Comparison of ENCODE assay signal across 1 cellular context in the genomic region with DNA sequence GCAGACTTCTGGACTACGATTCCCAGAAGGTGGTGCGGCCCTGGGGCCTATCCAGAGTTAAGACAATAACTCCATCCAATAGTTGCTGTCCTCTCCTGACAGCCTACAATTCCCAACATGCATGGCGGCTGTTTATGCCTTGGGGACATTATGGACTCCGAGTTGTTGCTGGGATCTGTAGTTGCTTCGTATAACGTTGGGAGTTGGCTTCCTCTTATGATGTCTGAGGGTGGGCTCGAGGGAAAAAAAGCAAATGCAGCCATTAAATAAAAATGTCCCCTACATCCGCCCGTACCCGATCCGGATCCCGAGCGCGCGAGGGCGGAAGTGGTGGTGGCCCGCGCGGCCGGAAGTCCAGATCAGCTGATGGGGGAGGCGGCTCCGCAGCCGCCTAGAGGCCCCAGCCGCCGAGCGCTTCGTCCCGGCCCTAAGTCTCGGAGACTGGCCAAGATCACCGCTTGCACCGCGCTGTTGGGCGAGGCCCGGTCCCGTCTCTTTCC.
TF ChIP-seq lines count a peak whose summit lies in the region.

TSS of gene ZSWIM8 (plus strand) at position 386 of the 500 bp plus-strand sequence. CDS start 273 bp downstream, outside the sequence.

TF ChIP-seq in HepG2, 621 proteins besides CTCF, POLR2A, EP300 and RAD21 (continued from another document and continues in another):
- TF ChIP-seq ZNF484 (CRISPR knock-in tag; IDR thresholded peaks at IDR 0.05; ENCODE audit: borderline replicate concordance, low read depth): no peak
- no peak for TF ChIP-seq RARA (CRISPR knock-in tag; IDR thresholded peaks at IDR 0.05)
- TF ChIP-seq JDP2 (CRISPR knock-in tag; IDR thresholded peaks at IDR 0.05; ENCODE audit: borderline replicate concordance): no peak
- TF ChIP-seq ZNF496 (CRISPR knock-in tag; IDR thresholded peaks at IDR 0.05; ENCODE audit: insufficient replicate concordance): no peak
- no peak for TF ChIP-seq XBP1 (CRISPR knock-in tag; IDR thresholded peaks at IDR 0.05)
- TF ChIP-seq, protein P1, sequence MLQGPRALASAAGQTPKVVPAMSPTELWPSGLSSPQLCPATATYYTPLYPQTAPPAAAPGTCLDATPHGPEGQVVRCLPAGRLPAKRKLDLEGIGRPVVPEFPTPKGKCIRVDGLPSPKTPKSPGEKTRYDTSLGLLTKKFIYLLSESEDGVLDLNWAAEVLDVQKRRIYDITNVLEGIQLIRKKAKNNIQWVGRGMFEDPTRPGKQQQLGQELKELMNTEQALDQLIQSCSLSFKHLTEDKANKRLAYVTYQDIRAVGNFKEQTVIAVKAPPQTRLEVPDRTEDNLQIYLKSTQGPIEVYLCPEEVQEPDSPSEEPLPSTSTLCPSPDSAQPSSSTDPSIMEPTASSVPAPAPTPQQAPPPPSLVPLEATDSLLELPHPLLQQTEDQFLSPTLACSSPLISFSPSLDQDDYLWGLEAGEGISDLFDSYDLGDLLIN (CRISPR knock-in tag; IDR thresholded peaks at IDR 0.05; ENCODE audit: borderline replicate concordance): no peak
- no peak for TF ChIP-seq PHB2 (IDR thresholded peaks at IDR 0.05; ENCODE audit: partially characterized antibody)
- TF ChIP-seq AKAP8 (CRISPR knock-in tag; IDR thresholded peaks at IDR 0.05): no peak
- no peak for TF ChIP-seq ZNF180 (CRISPR knock-in tag; IDR thresholded peaks at IDR 0.05; ENCODE audit: borderline replicate concordance, low read depth)
- no peak for TF ChIP-seq NONO (IDR thresholded peaks at IDR 0.05)
- 0 out of 2 replicates have a peak, but pooled peaks have one; percentile 7 for TF ChIP-seq NONO (CRISPR knock-in tag; conservative IDR thresholded peaks at IDR 0.05)
- no peak for TF ChIP-seq ZNF546 (CRISPR knock-in tag; conservative IDR thresholded peaks at IDR 0.05)
- TF ChIP-seq SMAD3 (CRISPR knock-in tag; IDR thresholded peaks at IDR 0.05): no peak
- peak; percentile 26 for TF ChIP-seq ZNF883 (CRISPR knock-in tag; IDR thresholded peaks at IDR 0.05; ENCODE audit: not compliant biosample characterization)
- TF ChIP-seq YEATS4 (CRISPR knock-in tag; IDR thresholded peaks at IDR 0.05; ENCODE audit: borderline replicate concordance): peak; percentile 77; the same call in 1 of the 2 replicates
- TF ChIP-seq SOX13 (IDR thresholded peaks at IDR 0.05): no peak
- TF ChIP-seq SOX13 (CRISPR knock-in tag; conservative IDR thresholded peaks at IDR 0.05 in 1 of 2, IDR thresholded peaks at IDR 0.05 in 1 of 2): no peak
- no peak for TF ChIP-seq RXRA (CRISPR knock-in tag; IDR thresholded peaks at IDR 0.05)
- TF ChIP-seq NCOA1 (CRISPR knock-in tag; IDR thresholded peaks at IDR 0.05): no peak
- no peak; the same call in 1 of the 2 replicates for TF ChIP-seq NR2F6 (IDR thresholded peaks at IDR 0.05)
- no peak for TF ChIP-seq NR2F6 (CRISPR knock-in tag; IDR thresholded peaks at IDR 0.05)
- no peak for TF ChIP-seq GLI4 (CRISPR knock-in tag; IDR thresholded peaks at IDR 0.05; ENCODE audit: borderline replicate concordance)
- no peak for TF ChIP-seq FOXA1 (IDR thresholded peaks at IDR 0.05)
- peak; percentile 68 for TF ChIP-seq FOXA1 (CRISPR knock-in tag; IDR thresholded peaks at IDR 0.05)
- no peak for TF ChIP-seq CBX2 (IDR thresholded peaks at IDR 0.05; ENCODE audit: low read depth, low read length)
- TF ChIP-seq CBX2 (CRISPR knock-in tag; IDR thresholded peaks at IDR 0.05; ENCODE audit: low read depth): no peak
- TF ChIP-seq, protein P2, sequence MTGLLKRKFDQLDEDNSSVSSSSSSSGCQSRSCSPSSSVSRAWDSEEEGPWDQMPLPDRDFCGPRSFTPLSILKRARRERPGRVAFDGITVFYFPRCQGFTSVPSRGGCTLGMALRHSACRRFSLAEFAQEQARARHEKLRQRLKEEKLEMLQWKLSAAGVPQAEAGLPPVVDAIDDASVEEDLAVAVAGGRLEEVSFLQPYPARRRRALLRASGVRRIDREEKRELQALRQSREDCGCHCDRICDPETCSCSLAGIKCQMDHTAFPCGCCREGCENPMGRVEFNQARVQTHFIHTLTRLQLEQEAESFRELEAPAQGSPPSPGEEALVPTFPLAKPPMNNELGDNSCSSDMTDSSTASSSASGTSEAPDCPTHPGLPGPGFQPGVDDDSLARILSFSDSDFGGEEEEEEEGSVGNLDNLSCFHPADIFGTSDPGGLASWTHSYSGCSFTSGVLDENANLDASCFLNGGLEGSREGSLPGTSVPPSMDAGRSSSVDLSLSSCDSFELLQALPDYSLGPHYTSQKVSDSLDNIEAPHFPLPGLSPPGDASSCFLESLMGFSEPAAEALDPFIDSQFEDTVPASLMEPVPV (CRISPR knock-in tag; IDR thresholded peaks at IDR 0.05): no peak
- TF ChIP-seq CREB1 (IDR thresholded peaks at IDR 0.05): no peak
- peak; percentile 81 for TF ChIP-seq CREB1 (CRISPR knock-in tag; IDR thresholded peaks at IDR 0.05)
- TF ChIP-seq ETS1 (CRISPR knock-in tag; IDR thresholded peaks at IDR 0.05): no peak
- no peak for TF ChIP-seq NKX3-1 (CRISPR knock-in tag; IDR thresholded peaks at IDR 0.05)
- TF ChIP-seq ZNF782 (CRISPR knock-in tag; IDR thresholded peaks at IDR 0.05; ENCODE audit: borderline replicate concordance): no peak
- TF ChIP-seq TEAD3 (CRISPR knock-in tag; optimal IDR thresholded peaks at IDR 0.05; ENCODE audit: borderline replicate concordance): peak; percentile 13
- no peak for TF ChIP-seq ZNF713 (CRISPR knock-in tag; IDR thresholded peaks at IDR 0.05)
- TF ChIP-seq PAXIP1 (CRISPR knock-in tag; conservative IDR thresholded peaks at IDR 0.05): no peak
- TF ChIP-seq PHF21A (CRISPR knock-in tag; IDR thresholded peaks at IDR 0.05): no peak
- TF ChIP-seq ASH2L (IDR thresholded peaks at IDR 0.05; ENCODE audit: insufficient read length, low read depth, low read length): peak; percentile 93
- no peak for TF ChIP-seq TRIM22 (IDR thresholded peaks at IDR 0.05)
- TF ChIP-seq, protein P3, sequence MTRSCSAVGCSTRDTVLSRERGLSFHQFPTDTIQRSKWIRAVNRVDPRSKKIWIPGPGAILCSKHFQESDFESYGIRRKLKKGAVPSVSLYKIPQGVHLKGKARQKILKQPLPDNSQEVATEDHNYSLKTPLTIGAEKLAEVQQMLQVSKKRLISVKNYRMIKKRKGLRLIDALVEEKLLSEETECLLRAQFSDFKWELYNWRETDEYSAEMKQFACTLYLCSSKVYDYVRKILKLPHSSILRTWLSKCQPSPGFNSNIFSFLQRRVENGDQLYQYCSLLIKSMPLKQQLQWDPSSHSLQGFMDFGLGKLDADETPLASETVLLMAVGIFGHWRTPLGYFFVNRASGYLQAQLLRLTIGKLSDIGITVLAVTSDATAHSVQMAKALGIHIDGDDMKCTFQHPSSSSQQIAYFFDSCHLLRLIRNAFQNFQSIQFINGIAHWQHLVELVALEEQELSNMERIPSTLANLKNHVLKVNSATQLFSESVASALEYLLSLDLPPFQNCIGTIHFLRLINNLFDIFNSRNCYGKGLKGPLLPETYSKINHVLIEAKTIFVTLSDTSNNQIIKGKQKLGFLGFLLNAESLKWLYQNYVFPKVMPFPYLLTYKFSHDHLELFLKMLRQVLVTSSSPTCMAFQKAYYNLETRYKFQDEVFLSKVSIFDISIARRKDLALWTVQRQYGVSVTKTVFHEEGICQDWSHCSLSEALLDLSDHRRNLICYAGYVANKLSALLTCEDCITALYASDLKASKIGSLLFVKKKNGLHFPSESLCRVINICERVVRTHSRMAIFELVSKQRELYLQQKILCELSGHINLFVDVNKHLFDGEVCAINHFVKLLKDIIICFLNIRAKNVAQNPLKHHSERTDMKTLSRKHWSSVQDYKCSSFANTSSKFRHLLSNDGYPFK (CRISPR knock-in tag; IDR thresholded peaks at IDR 0.05; ENCODE audit: borderline replicate concordance): peak; percentile 69; the same call in 1 of the 2 replicates
- peak; percentile 64; the same call in 1 of the 2 replicates for TF ChIP-seq KMT2A (CRISPR knock-in tag; IDR thresholded peaks at IDR 0.05)
- TF ChIP-seq, protein P4, sequence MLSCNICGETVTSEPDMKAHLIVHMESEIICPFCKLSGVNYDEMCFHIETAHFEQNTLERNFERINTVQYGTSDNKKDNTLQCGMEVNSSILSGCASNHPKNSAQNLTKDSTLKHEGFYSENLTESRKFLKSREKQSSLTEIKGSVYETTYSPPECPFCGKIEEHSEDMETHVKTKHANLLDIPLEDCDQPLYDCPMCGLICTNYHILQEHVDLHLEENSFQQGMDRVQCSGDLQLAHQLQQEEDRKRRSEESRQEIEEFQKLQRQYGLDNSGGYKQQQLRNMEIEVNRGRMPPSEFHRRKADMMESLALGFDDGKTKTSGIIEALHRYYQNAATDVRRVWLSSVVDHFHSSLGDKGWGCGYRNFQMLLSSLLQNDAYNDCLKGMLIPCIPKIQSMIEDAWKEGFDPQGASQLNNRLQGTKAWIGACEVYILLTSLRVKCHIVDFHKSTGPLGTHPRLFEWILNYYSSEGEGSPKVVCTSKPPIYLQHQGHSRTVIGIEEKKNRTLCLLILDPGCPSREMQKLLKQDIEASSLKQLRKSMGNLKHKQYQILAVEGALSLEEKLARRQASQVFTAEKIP (CRISPR knock-in tag; IDR thresholded peaks at IDR 0.05; ENCODE audit: borderline replicate concordance): no peak
- no peak for TF ChIP-seq CBX5 (CRISPR knock-in tag; IDR thresholded peaks at IDR 0.05; ENCODE audit: borderline replicate concordance)
- peak; percentile 48; the same call in 1 of the 2 replicates for TF ChIP-seq HOXA5 (CRISPR knock-in tag; IDR thresholded peaks at IDR 0.05)
- TF ChIP-seq, protein P5, sequence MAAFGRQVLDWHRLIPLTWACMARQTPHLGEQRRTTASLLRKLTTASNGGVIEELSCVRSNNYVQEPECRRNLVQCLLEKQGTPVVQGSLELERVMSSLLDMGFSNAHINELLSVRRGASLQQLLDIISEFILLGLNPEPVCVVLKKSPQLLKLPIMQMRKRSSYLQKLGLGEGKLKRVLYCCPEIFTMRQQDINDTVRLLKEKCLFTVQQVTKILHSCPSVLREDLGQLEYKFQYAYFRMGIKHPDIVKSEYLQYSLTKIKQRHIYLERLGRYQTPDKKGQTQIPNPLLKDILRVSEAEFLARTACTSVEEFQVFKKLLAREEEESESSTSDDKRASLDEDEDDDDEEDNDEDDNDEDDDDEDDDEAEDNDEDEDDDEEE (CRISPR knock-in tag; IDR thresholded peaks at IDR 0.05): no peak
- TF ChIP-seq, protein P6, sequence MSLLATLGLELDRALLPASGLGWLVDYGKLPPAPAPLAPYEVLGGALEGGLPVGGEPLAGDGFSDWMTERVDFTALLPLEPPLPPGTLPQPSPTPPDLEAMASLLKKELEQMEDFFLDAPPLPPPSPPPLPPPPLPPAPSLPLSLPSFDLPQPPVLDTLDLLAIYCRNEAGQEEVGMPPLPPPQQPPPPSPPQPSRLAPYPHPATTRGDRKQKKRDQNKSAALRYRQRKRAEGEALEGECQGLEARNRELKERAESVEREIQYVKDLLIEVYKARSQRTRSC (CRISPR knock-in tag; IDR thresholded peaks at IDR 0.05; ENCODE audit: low read depth): no peak
- no peak for TF ChIP-seq ZNF136 (CRISPR knock-in tag; IDR thresholded peaks at IDR 0.05; ENCODE audit: low read depth)
- TF ChIP-seq TBL1XR1 (IDR thresholded peaks at IDR 0.05; ENCODE audit: borderline replicate concordance, low read length, partially characterized antibody): peak; percentile 34
- TF ChIP-seq PHF20 (CRISPR knock-in tag; IDR thresholded peaks at IDR 0.05): peak; percentile 77
- no peak for TF ChIP-seq ZNF3 (CRISPR knock-in tag; IDR thresholded peaks at IDR 0.05)
- no peak for TF ChIP-seq ZNF329 (CRISPR knock-in tag; IDR thresholded peaks at IDR 0.05; ENCODE audit: low read depth)
- TF ChIP-seq ZNF75D (CRISPR knock-in tag; IDR thresholded peaks at IDR 0.05; ENCODE audit: borderline replicate concordance): no peak
- TF ChIP-seq ZNF577 (CRISPR knock-in tag; IDR thresholded peaks at IDR 0.05; ENCODE audit: borderline replicate concordance, low read depth): no peak
- TF ChIP-seq RBFOX2 (IDR thresholded peaks at IDR 0.05; ENCODE audit: low read depth, low read length): peak; percentile 77
